In genomic region chr6:11040134-11040533, GRCh38 we compare ENCODE assay signal across 1 cellular context.
TF ChIP-seq lines count a peak whose summit lies in the region.

No MANE protein-coding gene starts in this region.

TF ChIP-seq in A549, 52 proteins besides CTCF, POLR2A, EP300 and RAD21 (continued from another document):
- TF ChIP-seq HMGXB4 (CRISPR knock-in tag; IDR thresholded peaks at IDR 0.05; ENCODE audit: borderline replicate concordance) (no peak), HEYL (CRISPR knock-in tag; IDR thresholded peaks at IDR 0.05) (no peak)
